In the genomic region with DNA sequence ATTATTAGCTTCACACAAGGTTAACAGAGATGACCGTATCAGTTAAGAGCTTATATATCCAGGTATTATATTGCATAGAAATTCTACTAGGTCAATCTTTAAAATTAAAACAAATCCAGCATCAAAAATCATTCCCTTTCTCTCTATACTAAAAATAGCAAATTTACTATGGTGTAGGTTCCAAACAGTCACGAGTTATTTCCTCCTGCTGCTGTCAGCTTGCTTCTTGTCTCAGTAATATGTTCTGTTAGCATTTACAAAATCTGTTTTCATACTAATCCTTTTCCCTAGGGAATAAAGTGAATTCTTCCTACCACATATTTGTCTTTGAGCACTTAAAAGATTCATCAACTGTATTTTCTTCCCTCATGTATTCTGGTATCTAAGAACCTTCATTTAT, we compare ENCODE assay signal across 8 cellular contexts. TPM values are rescaled to one million over a fixed set of nuclear protein-coding genes. Genes with fewer than 3 reads are reported as not detected.
DNase-seq lines count a peak whose midpoint lies in the region; ATAC-seq and TF ChIP-seq lines count a peak whose summit lies in the region.

No MANE protein-coding gene starts in this region.

- no peaks in the 10 kb centered on the region for H3K9me3 ChIP-seq in heart right ventricle
- H3K9me3 ChIP-seq in lower lobe of right lung, result no peaks in the 10 kb centered on the region
- H3K9me3 ChIP-seq in upper lobe of right lung, result no peaks in the 10 kb centered on the region

- DNase-seq in heart right ventricle (no peak), Right ventricle myocardium superior (no peak), astrocyte of the spinal cord (ENCODE audit: low read depth, low spot score) (peak; percentile 25), lower lobe of right lung (no peak), upper lobe of right lung (no peak), NCI-H2227 treated with DMSO at 0.1 percent for 48 hours (lab: John Stamatoyannopoulos, UW) (no peak), NK-92 (lab: John Stamatoyannopoulos, UW; ENCODE audit: unreplicated experiment) (no peak)

- H3K27ac ChIP-seq in heart right ventricle, result peak overlapping the region; percentile 89 to 98 (median 97)
- H3K27ac ChIP-seq in lower lobe of right lung, result peak overlapping the region; percentile 98
- peak overlapping the region; percentile 98 for H3K27ac ChIP-seq in upper lobe of right lung

- ATAC-seq in heart right ventricle (peak in 1 of 8 donors; percentile 30), Right ventricle myocardium superior (ENCODE audit: poor library complexity) (no peak), lower lobe of right lung (no peak), upper lobe of right lung (no peak), HG03095 (IDR thresholded peaks at IDR 0.05; ENCODE audit: unreplicated experiment) (no peak)

- H3K36me3 ChIP-seq in heart right ventricle, result peaks cover 0 to 42% (median 0%) of the 10 kb centered on the region in 9 donors
- peaks cover 28% of the 10 kb centered on the region for H3K36me3 ChIP-seq in lower lobe of right lung
- peaks cover 34% of the 10 kb centered on the region for H3K36me3 ChIP-seq in upper lobe of right lung

- H3K4me3 ChIP-seq in heart right ventricle (peak overlapping the region in 9 of 10 donors; percentile 85 to 97 (median 88)), astrocyte of the spinal cord (ENCODE audit: low read depth, low read length) (peak overlapping the region; percentile 87), lower lobe of right lung (peak overlapping the region; percentile 80), upper lobe of right lung (peak overlapping the region; percentile 81)

- in situ Hi-C loops in astrocyte of the spinal cord (cut with HindIII; ENCODE audit: low sequenced_read_pairs), result no loop called here

- TF ChIP-seq CTCF in heart right ventricle (IDR thresholded peaks at IDR 0.05) (no peak), astrocyte of the spinal cord (IDR thresholded peaks at IDR 0.05; ENCODE audit: low read depth, low read length) (no peak), lower lobe of right lung (IDR thresholded peaks at IDR 0.05) (no peak), upper lobe of right lung (IDR thresholded peaks at IDR 0.05) (no peak)

- H3K27me3 ChIP-seq in heart right ventricle (no peaks in the 10 kb centered on the region), lower lobe of right lung (ENCODE audit: low read depth) (no peaks in the 10 kb centered on the region), upper lobe of right lung (no peaks in the 10 kb centered on the region)

- 10 to 13% methylated on average over 2 of the region's 2 CpGs for WGBS in heart right ventricle, 2 donors

- H3K4me1 ChIP-seq in heart right ventricle (peaks cover 17 to 71% (median 62%) of the 10 kb centered on the region in 9 donors), lower lobe of right lung (peaks cover 65% of the 10 kb centered on the region), upper lobe of right lung (peaks cover 49% of the 10 kb centered on the region)

- intact Hi-C loops in heart right ventricle (cut with DNase I), result loop anchor here in 1 of 10 donors (5.0 to 10.0 kb wide), 2 partner anchors 45 to 247 kb away; partner anchors contain the start of gene DEGS1
- intact Hi-C loops in Right ventricle myocardium superior (cut with DNase I), result no loop called here
- intact Hi-C loops in lower lobe of right lung (cut with DNase I), result no loop called here
- intact Hi-C loops in upper lobe of right lung (cut with DNase I), result no loop called here

RNA-seq across cellular contexts. Expression of gene WDR26, which starts 2.5 kb away (rescaled TPM):
- 10 to 100 TPM; 58.9 to 81.3 (median 71.8) TPM for total RNA-seq in heart right ventricle
- 10 to 100 TPM; 15.8 to 22.5 TPM for polyA plus RNA-seq in heart right ventricle
- total RNA-seq in Right ventricle myocardium superior, result 53.0 TPM
- total RNA-seq in lower lobe of right lung, result 86.6 TPM
- total RNA-seq in upper lobe of right lung, result 96.1 TPM
